ENCODE assay signal across 28 cellular contexts in genomic region chr11:70596091-70596490, GRCh38.
"Had no signal": no experiment of that assay in that cellular context is flagged by ENCODE, and none has a peak within 500 bp of the region (broad histone marks: within the 10 kb centered on the region; RNA-seq: fewer than 3 reads in every experiment).

No MANE protein-coding gene starts in this region.

- H3K36me3 ChIP-seq: esophagus squamous epithelium, heart right ventricle, lower lobe of right lung, neutrophil, pancreas, right lobe of liver, stomach, thyroid gland, vagina had no signal

- H3K27ac ChIP-seq: esophagus squamous epithelium, heart right ventricle, lower lobe of right lung, neutrophil, pancreas, right lobe of liver, stomach, thyroid gland, vagina had no signal

- ATAC-seq: effector memory CD8-positive, alpha-beta T cell; heart right ventricle; left ventricle myocardium superior; naive thymus-derived CD8-positive, alpha-beta T cell; right lobe of liver had no signal

- H3K4me1 ChIP-seq: heart right ventricle, lower lobe of right lung, pancreas, right lobe of liver, thyroid gland, vagina had no signal

- H3K9me3 ChIP-seq: esophagus squamous epithelium, heart right ventricle, lower lobe of right lung, neutrophil, pancreas, right lobe of liver, stomach, thyroid gland, vagina had no signal

- H3K27me3 ChIP-seq: pancreas, right lobe of liver, stomach, thyroid gland, vagina had no signal

- DNase-seq: cortex of kidney; effector memory CD8-positive, alpha-beta T cell; erythroblast; esophagus squamous epithelium; foreskin melanocyte; glutamatergic neuron; heart right ventricle; hippocampal formation; kidney glomerular epithelial cell; left ventricle myocardium superior; lower lobe of right lung; naive thymus-derived CD8-positive, alpha-beta T cell; nephron progenitor cell; small intestine; stimulated activated CD4-positive, alpha-beta T cell treated with anti-CD3 and anti-CD28 coated beads, Interleukin-12 subunit alpha, Interleukin-12 subunit beta, amount 100 ng/mL, for 4 hours; stimulated activated CD4-positive, alpha-beta T cell treated with anti-CD3 and anti-CD28 coated beads, Interleukin-1b, Interleukin-23, amount 100 ng/mL, for 48 hours; stimulated activated CD4-positive, alpha-beta T cell treated with anti-CD3 and anti-CD28 coated beads, Interleukin-4, amount 100 ng/mL, for 1 hour; stimulated activated CD8-positive, alpha-beta memory T cell treated with anti-CD3 and anti-CD28 coated beads, Interleukin-4, amount 100 ng/mL, for 48 hours; stimulated activated naive CD4-positive, alpha-beta T cell; stomach; thyroid gland; trophoblast cell had no signal

- H3K4me3 ChIP-seq: esophagus squamous epithelium, heart right ventricle, lower lobe of right lung, pancreas, right lobe of liver, stomach, thyroid gland, vagina had no signal

- FAIRE-seq: endometrium, islet of Langerhans, pancreas, small intestine had no signal
